Comparison of ENCODE assay signal across 8 cellular contexts in the genomic region with DNA sequence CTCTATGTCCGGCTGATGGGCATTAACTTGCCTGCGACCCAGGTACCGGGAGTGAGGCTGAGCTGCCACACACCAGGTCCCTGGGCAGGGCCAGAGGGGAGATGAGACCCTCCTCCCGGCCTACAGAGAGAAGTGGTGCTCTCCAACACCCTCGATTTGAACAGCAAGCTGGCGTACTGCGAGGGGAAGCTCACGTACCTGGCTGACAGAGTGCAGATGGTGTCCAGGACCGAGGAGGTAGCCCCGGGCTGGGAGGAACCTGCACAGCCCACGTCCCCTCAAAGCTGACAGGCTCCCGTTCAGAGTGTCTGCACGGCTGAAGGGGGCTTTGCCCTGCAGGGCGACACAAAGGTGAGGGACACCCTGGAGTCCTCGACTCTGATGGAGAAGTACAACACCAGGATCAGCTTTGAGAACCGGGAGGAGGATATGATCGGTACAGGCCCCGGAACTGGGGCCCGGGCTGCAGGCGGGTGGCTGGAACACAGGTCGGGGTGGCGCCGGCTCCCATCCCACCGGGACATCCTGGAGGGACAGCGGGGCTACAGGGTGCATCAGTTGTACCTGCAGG. TPM values are rescaled to one million over a fixed set of nuclear protein-coding genes. Genes with fewer than 3 reads are reported as not detected.
DNase-seq lines count a peak whose midpoint lies in the region; ATAC-seq and TF ChIP-seq lines count a peak whose summit lies in the region.

No MANE protein-coding gene starts in this region.

- no peaks in the 10 kb centered on the region for H3K36me3 ChIP-seq in CD8-positive, alpha-beta T cell (ENCODE audit: insufficient read depth, low read length)
- H3K36me3 ChIP-seq in Panc1 (ENCODE audit: control insufficient read depth, insufficient read depth, low read length), result peaks cover 4% of the 10 kb centered on the region
- H3K36me3 ChIP-seq in esophagus (ENCODE audit: control insufficient read depth in 2 of 2, insufficient read depth in 2 of 2, low read length in 1 of 2), result no peaks in the 10 kb centered on the region

- peak overlapping the region; percentile 88 for H3K4me3 Mint-ChIP-seq in CD8-positive, alpha-beta T cell
- H3K4me3 Mint-ChIP-seq in osteocyte (ENCODE audit: unreplicated experiment), result peak overlapping the region; percentile 80

- 55 to 69% methylated on average over 25 of the region's 25 CpGs for WGBS in esophagus, 2 donors

- TF ChIP-seq CTCF in CD8-positive, alpha-beta T cell (IDR thresholded peaks at IDR 0.05), result no peak
- TF ChIP-seq CTCF in Panc1 (IDR thresholded peaks at IDR 0.05), result no peak
- no peak for TF ChIP-seq CTCF in osteocyte (IDR thresholded peaks at IDR 0.05)

- no peaks in the 10 kb centered on the region for H3K27me3 Mint-ChIP-seq in CD8-positive, alpha-beta T cell (ENCODE audit: low read depth)
- H3K27me3 Mint-ChIP-seq in osteocyte (ENCODE audit: unreplicated experiment), result peaks cover 6% of the 10 kb centered on the region

- POLR2A ChIA-PET in CD8-positive, alpha-beta T cell (lab: Charles Lee), result interaction anchor here (0.7 to 2.9 kb wide), 14 partner anchors 10 to 289 kb away, joined by 3 to 13 read pairs (median 4); partner anchors contain the start of genes AJM1, EDF1, MAN1B1 and PAXX
- POLR2A ChIA-PET in Panc1 (lab: Charles Lee), result no interaction called here

- peaks cover 14% of the 10 kb centered on the region for H3K36me3 Mint-ChIP-seq in CD8-positive, alpha-beta T cell
- H3K36me3 Mint-ChIP-seq in osteocyte (ENCODE audit: unreplicated experiment), result peaks cover 3% of the 10 kb centered on the region

- no peaks in the 10 kb centered on the region for H3K9me3 ChIP-seq in CD8-positive, alpha-beta T cell (ENCODE audit: low read length)
- H3K9me3 ChIP-seq in Panc1 (ENCODE audit: control insufficient read depth, insufficient read depth, low read depth, low read length) (no peaks in the 10 kb centered on the region), esophagus (ENCODE audit: control insufficient read depth in 2 of 2, insufficient read depth in 1 of 2, low read depth in 1 of 2, low read length in 1 of 2) (no peaks in the 10 kb centered on the region)

- CTCF ChIA-PET in CD8-positive, alpha-beta T cell (lab: Charles Lee), result interaction anchor here (0.7 to 2.7 kb wide), 9 partner anchors 13 to 261 kb away, joined by 3 to 9 read pairs (median 5); partner anchors contain the start of gene TMEM141
- CTCF ChIA-PET in Panc1 (lab: Charles Lee), result no interaction called here

- ATAC-seq in CD8-positive, alpha-beta T cell, result no peak
- ATAC-seq in Panc1 (no peak), GM18907 (IDR thresholded peaks at IDR 0.05; ENCODE audit: unreplicated experiment) (no peak)

- in situ Hi-C loops in Panc1 (cut with HindIII; ENCODE audit: low pct_unique_long_range_greater_than_20kb, low sequenced_read_pairs), result no loop called here

- no peaks in the 10 kb centered on the region for H3K9me3 Mint-ChIP-seq in CD8-positive, alpha-beta T cell
- no peaks in the 10 kb centered on the region for H3K9me3 Mint-ChIP-seq in osteocyte (ENCODE audit: unreplicated experiment)

- peak overlapping the region; percentile 89 for H3K27ac Mint-ChIP-seq in CD8-positive, alpha-beta T cell
- no peak overlapping the region for H3K27ac Mint-ChIP-seq in osteocyte (ENCODE audit: unreplicated experiment)

- no peak for DNase-seq in CD8-positive, alpha-beta T cell
- DNase-seq in Panc1 (ENCODE audit: low read depth, low spot score) (no peak), osteocyte (ENCODE audit: extremely low spot score, unreplicated experiment) (no peak), NCI-H524 treated with DMSO at 0.1 percent for 48 hours (lab: John Stamatoyannopoulos, UW) (no peak), DMS 273 (lab: John Stamatoyannopoulos, UW; ENCODE audit: unreplicated experiment) (no peak), DMS153 (lab: John Stamatoyannopoulos, UW) (no peak)

- H3K27ac ChIP-seq in CD8-positive, alpha-beta T cell (ENCODE audit: low read depth, low read length), result peak overlapping the region; percentile 66
- H3K27ac ChIP-seq in Panc1 (ENCODE audit: low read length) (peak overlapping the region; percentile 78), esophagus (ENCODE audit: low read depth in 2 of 2, low read length in 1 of 2) (peak overlapping the region; percentile 97)

- H3K4me3 ChIP-seq in CD8-positive, alpha-beta T cell (ENCODE audit: low read depth, low read length), result peak overlapping the region; percentile 92
- H3K4me3 ChIP-seq in Panc1 (ENCODE audit: low read depth in 2 of 2, low read length in 2 of 2) (peak overlapping the region; percentile 67 to 71), esophagus (ENCODE audit: low read depth in 1 of 2, low read length in 2 of 2) (peak overlapping the region; percentile 87 to 99)

- BruUV-seq in Panc1 (replicated peaks; lab: Mats Ljungman, UMichigan), result no TSS peak

- intact Hi-C loops in CD8-positive, alpha-beta T cell (cut with DNase I, micrococcal nuclease), result loop anchor here (1.0 to 5.0 kb wide), 3 partner anchors 15 to 324 kb away; partner anchors contain the start of genes PHPT1 (in 2 of the 2), TMEM141 (in 2 of the 2) and SEC16A (in 1 of the 2)
- intact Hi-C loops in Panc1 (cut with micrococcal nuclease; ENCODE audit: unreplicated experiment), result no loop called here

- H3K4me1 ChIP-seq in CD8-positive, alpha-beta T cell (ENCODE audit: insufficient read depth, low read length), result peaks cover 26% of the 10 kb centered on the region
- H3K4me1 ChIP-seq in Panc1 (ENCODE audit: control insufficient read depth, insufficient read depth, low read length), result peaks cover 17% of the 10 kb centered on the region
- H3K4me1 ChIP-seq in esophagus (ENCODE audit: control insufficient read depth in 2 of 2, insufficient read depth in 2 of 2, low read length in 1 of 2), result peaks cover 9 to 30% of the 10 kb centered on the region in 2 donors

- H3K27me3 ChIP-seq in CD8-positive, alpha-beta T cell (ENCODE audit: insufficient read depth, low read length), result no peaks in the 10 kb centered on the region
- no peaks in the 10 kb centered on the region for H3K27me3 ChIP-seq in Panc1 (ENCODE audit: control insufficient read depth, insufficient read depth, low read length)
- no peaks in the 10 kb centered on the region for H3K27me3 ChIP-seq in esophagus (ENCODE audit: control insufficient read depth in 1 of 2, insufficient read depth in 2 of 2, low read length in 2 of 2)

- H3K4me1 Mint-ChIP-seq in CD8-positive, alpha-beta T cell (ENCODE audit: low read depth), result peaks cover 36% of the 10 kb centered on the region
- H3K4me1 Mint-ChIP-seq in osteocyte (ENCODE audit: unreplicated experiment), result peaks cover 28% of the 10 kb centered on the region

RNA-seq across cellular contexts. Expression of gene RABL6, which starts 1.0 kb away (rescaled TPM):
- 10 to 100 TPM; 53.3 to 55.5 TPM for total RNA-seq in CD8-positive, alpha-beta T cell
- total RNA-seq in Panc1 (2021; ENCODE audit: unreplicated experiment), result 106 TPM
- 144 TPM for polyA plus RNA-seq in Panc1 (2012; ENCODE audit: insufficient read length)
- 10 to 100 TPM; 46.5 to 61.7 TPM for polyA plus RNA-seq in esophagus
- total RNA-seq in osteocyte, result 82.2 and 84.7 TPM in 2 replicates

RNA-seq across cellular contexts. Expression of gene CCDC183, which starts 10.6 kb away (rescaled TPM):
- total RNA-seq in CD8-positive, alpha-beta T cell, result 1 to 10 TPM; 1.3 to 1.4 TPM
- total RNA-seq in Panc1 (2021; ENCODE audit: unreplicated experiment), result 0.62 TPM
- polyA plus RNA-seq in Panc1 (2012; ENCODE audit: insufficient read length), result 4.8 TPM
- 1 to 10 TPM in 1 of 2 donors, under 1 TPM in 1; 0.32 to 1.1 TPM for polyA plus RNA-seq in esophagus
- total RNA-seq in osteocyte, result 0.89 and 0.94 TPM in 2 replicates

RNA-seq across cellular contexts. Expression of gene TMEM141, which starts 15.6 kb away (rescaled TPM):
- 10 to 100 TPM; 14.5 to 16.6 TPM for total RNA-seq in CD8-positive, alpha-beta T cell
- total RNA-seq in Panc1 (2021; ENCODE audit: unreplicated experiment) (53.5 TPM), osteocyte (29.2 and 36.0 TPM in 2 replicates)
- 145 TPM for polyA plus RNA-seq in Panc1 (2012; ENCODE audit: insufficient read length)
- 100 to 1,000 TPM in 1 of 2 donors, 10 to 100 TPM in 1; 85.2 to 155 TPM for polyA plus RNA-seq in esophagus

RNA-seq across cellular contexts. Expression of gene AJM1, which starts 35.6 kb away (rescaled TPM):
- 1 to 10 TPM; 1.7 to 2.1 TPM for total RNA-seq in CD8-positive, alpha-beta T cell
- total RNA-seq in Panc1 (2021; ENCODE audit: unreplicated experiment) (7.2 TPM), osteocyte (4.4 and 4.5 TPM in 2 replicates)
- 11.9 TPM for polyA plus RNA-seq in Panc1 (2012; ENCODE audit: insufficient read length)
- polyA plus RNA-seq in esophagus, result 1 to 10 TPM; 1.9 to 3.7 TPM

RNA-seq across cellular contexts. Expression of gene LCN15, which starts 42.4 kb away (rescaled TPM):
- not detected for total RNA-seq in CD8-positive, alpha-beta T cell
- total RNA-seq in Panc1 (2021; ENCODE audit: unreplicated experiment) (0.05 TPM), osteocyte (not detected in 2 replicates)
- 1.0 TPM for polyA plus RNA-seq in Panc1 (2012; ENCODE audit: insufficient read length)
- polyA plus RNA-seq in esophagus, result not detected
